12 cellular contexts compared by ENCODE assay signal in genomic region chr6:130000526-130001228, GRCh38. TPM values are rescaled to one million over a fixed set of nuclear protein-coding genes. Genes with fewer than 3 reads are reported as not detected.
DNase-seq lines count a peak whose midpoint lies in the region; ATAC-seq and TF ChIP-seq lines count a peak whose summit lies in the region.
"Had no signal": no experiment of that assay in that cellular context is flagged by ENCODE, and none has a peak within 500 bp of the region (broad histone marks: within the 10 kb centered on the region; RNA-seq: fewer than 3 reads in every experiment).

No MANE protein-coding gene starts in this region.

- no peak overlapping the region for H3K4me3 Mint-ChIP-seq in endodermal cell
- H3K4me3 Mint-ChIP-seq: CD8-positive, alpha-beta memory T cell; IgD-negative memory B cell had no signal

- H3K4me1 ChIP-seq in HUES64 (ENCODE audit: insufficient read depth, low read length) = peaks cover 17% of the 10 kb centered on the region
- no peaks in the 10 kb centered on the region for H3K4me1 ChIP-seq in endodermal cell (ENCODE audit: control insufficient read depth, insufficient read depth, low read length)
- H3K4me1 ChIP-seq: A549, BLaER1 had no signal

- no peak for ATAC-seq in HG03139 (IDR thresholded peaks at IDR 0.05; ENCODE audit: unreplicated experiment)
- ATAC-seq: A549 had no signal

- no peaks in the 10 kb centered on the region for H3K9me3 Mint-ChIP-seq in endodermal cell
- H3K9me3 Mint-ChIP-seq: CD8-positive, alpha-beta memory T cell had no signal

- H3K27me3 Mint-ChIP-seq in endodermal cell (ENCODE audit: insufficient read depth) = no peaks in the 10 kb centered on the region

- H3K36me3 ChIP-seq in HUES64 (ENCODE audit: insufficient read depth, low read length) = no peaks in the 10 kb centered on the region
- no peaks in the 10 kb centered on the region for H3K36me3 ChIP-seq in endodermal cell (ENCODE audit: control insufficient read depth, insufficient read depth, low read length)
- H3K36me3 ChIP-seq: BLaER1 had no signal

- WGBS in HUES64 = 59% methylated on average over 4 of the region's 4 CpGs
- 61 to 100% methylated on average over 2 to 4 of the region's 4 CpGs for WGBS in endodermal cell (ENCODE audit: insufficient coverage in 1 of 2, insufficient read length in 1 of 2), 2 experiments

- peak overlapping the region; percentile 75 for H3K27ac Mint-ChIP-seq in endodermal cell
- H3K27ac Mint-ChIP-seq: CD8-positive, alpha-beta memory T cell; IgD-negative memory B cell had no signal

- H3K27ac ChIP-seq in HUES64 (ENCODE audit: low read depth, low read length) (peak overlapping the region; percentile 50; the same call in 1 of the 2 replicates), endodermal cell (ENCODE audit: low read depth, low read length) (no peak overlapping the region)
- H3K27ac ChIP-seq: A549, BLaER1 had no signal

- H3K9ac ChIP-seq in HUES64 (ENCODE audit: low read depth, low read length) = no peak overlapping the region
- H3K9ac ChIP-seq in endodermal cell (ENCODE audit: extremely low read depth, low read length, poor library complexity, severe bottlenecking) = no peak overlapping the region
- H3K9ac ChIP-seq: BLaER1 had no signal

- DNase-seq in ELF-1 (ENCODE audit: low read depth, low spot score) = peak; percentile 14
- peak; percentile 57 for DNase-seq in endodermal cell
- no peak for DNase-seq in globus pallidus (ENCODE audit: low spot score)
- DNase-seq in stimulated activated naive CD4-positive, alpha-beta T cell (lab: John Stamatoyannopoulos, UW) = no peak
- no peak for DNase-seq in AML-193 (lab: John Stamatoyannopoulos, UW)
- DNase-seq: CD8-positive, alpha-beta memory T cell; DMS53 had no signal

- H3K4me3 ChIP-seq in HUES64 (ENCODE audit: low read length) = no peak overlapping the region
- no peak overlapping the region for H3K4me3 ChIP-seq in endodermal cell (ENCODE audit: low read length)
- H3K4me3 ChIP-seq: A549, BLaER1 had no signal

- H3K27me3 ChIP-seq in HUES64 (ENCODE audit: insufficient read depth, low read length) = no peaks in the 10 kb centered on the region
- no peaks in the 10 kb centered on the region for H3K27me3 ChIP-seq in endodermal cell (ENCODE audit: control insufficient read depth, insufficient read depth, low read length, poor library complexity, severe bottlenecking)
- H3K27me3 ChIP-seq: BLaER1 had no signal

- TF ChIP-seq CTCF in endodermal cell (conservative IDR thresholded peaks at IDR 0.05) = no peak

- no peaks in the 10 kb centered on the region for H3K36me3 Mint-ChIP-seq in endodermal cell (ENCODE audit: low read depth)
- H3K36me3 Mint-ChIP-seq: CD8-positive, alpha-beta memory T cell; IgD-negative memory B cell had no signal

- H3K9me3 ChIP-seq in HUES64 (ENCODE audit: insufficient read depth, low read depth, low read length) (no peaks in the 10 kb centered on the region), endodermal cell (ENCODE audit: control insufficient read depth, low read length) (no peaks in the 10 kb centered on the region)
- H3K9me3 ChIP-seq: A549, BLaER1 had no signal

- peaks cover 6% of the 10 kb centered on the region for H3K4me1 Mint-ChIP-seq in endodermal cell
- H3K4me1 Mint-ChIP-seq: CD8-positive, alpha-beta memory T cell; IgD-negative memory B cell had no signal

RNA-seq across cellular contexts. Expression of gene L3MBTL3, which starts 17.7 kb away (rescaled TPM):
- polyA plus RNA-seq in HUES64 (2013, experiment 1 of 2) = 6.5 TPM
- 9.3 TPM for polyA plus RNA-seq in HUES64 (2013, experiment 2 of 2)
- 10 to 100 TPM; 23.7 to 39.7 TPM for total RNA-seq in endodermal cell
- polyA plus RNA-seq in endodermal cell (2013, experiment 1 of 2) = 13.7 TPM
- 14.0 TPM for polyA plus RNA-seq in endodermal cell (2013, experiment 2 of 2)

Comparison
In these comparisons a context has a peak if more than half of its experiments do, and no peak if none do; other contexts are left out.
1. DNase-seq: peak in ELF-1 (single experiment) and endodermal cell (single experiment); none in globus pallidus (single experiment), stimulated activated naive CD4-positive, alpha-beta T cell (0 of 6) and AML-193 (0 of 2).